8 cellular contexts compared by ENCODE assay signal in genomic region chrX:24026403-24026801, GRCh38. TPM values are rescaled to one million over a fixed set of nuclear protein-coding genes. Genes with fewer than 3 reads are reported as not detected.
DNase-seq lines count a peak whose midpoint lies in the region; ATAC-seq and TF ChIP-seq lines count a peak whose summit lies in the region.

No MANE protein-coding gene starts in this region.

- H3K9me3 Mint-ChIP-seq in natural killer cell treated with Interleukin-12 subunit alpha and Interleukin-12 subunit beta and Interleukin-15 and Interleukin-18, amount 100 ng/mL, for 72 hours: no peaks in the 10 kb centered on the region

- no peaks in the 10 kb centered on the region for H4K20me1 ChIP-seq in DOHH2 (ENCODE audit: control insufficient read depth, insufficient read depth, low read depth, low read length)

- H3F3A ChIP-seq in DOHH2 (ENCODE audit: control insufficient read depth, insufficient read depth): 0 out of 2 replicates have a peak, but pooled peaks cover 3% of the 10 kb centered on the region

- peaks cover 0 to 15% of the 10 kb centered on the region in 2 donors for H3K27me3 Mint-ChIP-seq in natural killer cell treated with Interleukin-12 subunit alpha and Interleukin-12 subunit beta and Interleukin-15 and Interleukin-18, amount 100 ng/mL, for 72 hours

- ATAC-seq in natural killer cell treated with Interleukin-12 subunit alpha and Interleukin-12 subunit beta and Interleukin-15 and Interleukin-18, amount 100 ng/mL, for 72 hours: no peak
- ATAC-seq in HG03565 (IDR thresholded peaks at IDR 0.05; ENCODE audit: unreplicated experiment): no peak
- ATAC-seq in GM21825 (IDR thresholded peaks at IDR 0.05; ENCODE audit: unreplicated experiment): no peak
- ATAC-seq in GM18502 (IDR thresholded peaks at IDR 0.05; ENCODE audit: poor library complexity, unreplicated experiment): no peak

- peaks cover 20% of the 10 kb centered on the region for H3K4me1 ChIP-seq in DOHH2 (ENCODE audit: control insufficient read depth, low read length)

- H3K36me3 Mint-ChIP-seq in natural killer cell treated with Interleukin-12 subunit alpha and Interleukin-12 subunit beta and Interleukin-15 and Interleukin-18, amount 100 ng/mL, for 72 hours: peaks cover 7% of the 10 kb centered on the region

- peak overlapping the region; percentile 88 for H3K4me3 ChIP-seq in DOHH2 (ENCODE audit: low read length)

- DNase-seq in NCI-H2227 (lab: John Stamatoyannopoulos, UW; ENCODE audit: unreplicated experiment): peak; percentile 54
- DNase-seq in dermis blood vessel endothelial cell: peak; percentile 38
- no peak for DNase-seq in natural killer cell treated with Interleukin-12 subunit alpha and Interleukin-12 subunit beta and Interleukin-15 and Interleukin-18, amount 100 ng/mL, for 72 hours (ENCODE audit: low spot score)
- no peak for DNase-seq in RKO (ENCODE audit: low spot score)

- peaks cover 6 to 17% of the 10 kb centered on the region in 2 donors for H3K4me1 Mint-ChIP-seq in natural killer cell treated with Interleukin-12 subunit alpha and Interleukin-12 subunit beta and Interleukin-15 and Interleukin-18, amount 100 ng/mL, for 72 hours (ENCODE audit: low read depth in 2 of 2)

- peak overlapping the region; percentile 92 for H3K4me3 Mint-ChIP-seq in natural killer cell treated with Interleukin-12 subunit alpha and Interleukin-12 subunit beta and Interleukin-15 and Interleukin-18, amount 100 ng/mL, for 72 hours

- peak overlapping the region; percentile 67; the same call in 1 of the 2 replicates for H3K27ac ChIP-seq in DOHH2 (ENCODE audit: low read depth, low read length)

- peak overlapping the region; percentile 87 to 88 for H3K27ac Mint-ChIP-seq in natural killer cell treated with Interleukin-12 subunit alpha and Interleukin-12 subunit beta and Interleukin-15 and Interleukin-18, amount 100 ng/mL, for 72 hours

- H3K27me3 ChIP-seq in DOHH2 (ENCODE audit: control insufficient read depth, low read length): no peaks in the 10 kb centered on the region

- TF ChIP-seq CTCF in DOHH2 (IDR thresholded peaks at IDR 0.05; ENCODE audit: low read depth, low read length, poor library complexity, severe bottlenecking): no peak

- H3K36me3 ChIP-seq in DOHH2 (ENCODE audit: control insufficient read depth, low read length): peaks cover 29% of the 10 kb centered on the region

- H3K9me2 ChIP-seq in DOHH2 (replicated peaks; ENCODE audit: control insufficient read depth, low read length): no peaks in the 10 kb centered on the region

- peak overlapping the region; percentile 81 for H3K4me2 ChIP-seq in DOHH2 (ENCODE audit: low read length)

- H3K9me3 ChIP-seq in DOHH2 (ENCODE audit: control insufficient read depth, insufficient read depth, low read length): no peaks in the 10 kb centered on the region

- peaks cover 42% of the 10 kb centered on the region for H3K79me2 ChIP-seq in DOHH2 (ENCODE audit: control insufficient read depth, low read length)

RNA-seq across cellular contexts. Expression of gene KLHL15, which starts 0.6 kb away (rescaled TPM):
- 9.4 and 10.0 TPM in 2 replicates for total RNA-seq in dermis blood vessel endothelial cell
- 10 to 100 TPM in 1 of 2 donors, 1 to 10 TPM in 1; 9.3 to 11.2 TPM for total RNA-seq in natural killer cell treated with Interleukin-12 subunit alpha and Interleukin-12 subunit beta and Interleukin-15 and Interleukin-18, amount 100 ng/mL, for 72 hours

RNA-seq across cellular contexts. Expression of gene EIF2S3, which starts 28.4 kb away (rescaled TPM):
- 222 and 303 TPM in 2 replicates for total RNA-seq in dermis blood vessel endothelial cell
- 100 to 1,000 TPM; 174 to 194 TPM for total RNA-seq in natural killer cell treated with Interleukin-12 subunit alpha and Interleukin-12 subunit beta and Interleukin-15 and Interleukin-18, amount 100 ng/mL, for 72 hours

Comparison
In these comparisons a context has a peak if more than half of its experiments do, and no peak if none do; other contexts are left out.
1. DNase-seq: peak in NCI-H2227 (single experiment) and dermis blood vessel endothelial cell (single experiment); none in natural killer cell treated with Interleukin-12 subunit alpha and Interleukin-12 subunit beta and Interleukin-15 and Interleukin-18, amount 100 ng/mL, for 72 hours (single experiment) and RKO (single experiment).